ENCODE assay signal across 18 cellular contexts in the genomic region with DNA sequence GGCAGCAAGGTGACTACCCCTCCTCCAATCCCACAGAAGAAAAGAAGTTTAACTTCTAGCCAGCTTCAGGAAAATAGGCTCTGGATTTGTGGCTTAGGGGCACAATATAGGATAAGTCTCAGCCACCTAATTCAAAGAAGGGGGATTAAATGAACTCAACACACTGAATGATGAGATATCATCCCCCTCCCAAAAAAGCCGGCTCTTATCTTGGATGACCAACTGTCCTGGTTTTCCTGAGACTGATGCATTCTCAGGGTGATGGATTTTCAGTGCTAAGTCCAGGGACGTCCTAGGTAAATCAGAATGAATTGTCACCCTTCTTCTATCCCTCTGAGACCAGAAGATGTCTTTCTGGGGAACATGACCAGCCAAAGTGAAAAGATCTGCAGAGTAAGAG.
"Had no signal": no experiment of that assay in that cellular context is flagged by ENCODE, and none has a peak within 500 bp of the region (broad histone marks: within the 10 kb centered on the region; RNA-seq: fewer than 3 reads in every experiment).

No MANE protein-coding gene starts in this region.

- H3K27me3 ChIP-seq: neutrophil, pancreas, right lobe of liver had no signal

- H3K36me3 Mint-ChIP-seq: memory B cell, natural killer cell had no signal

- ATAC-seq: natural killer cell; pancreas; stimulated activated naive CD8-positive, alpha-beta T cell treated with anti-CD3 and anti-CD28 coated beads, Interleukin-15, amount 100 ng/mL, for 72 hours had no signal

- H3K27ac Mint-ChIP-seq: endodermal cell; natural killer cell; stimulated activated naive CD8-positive, alpha-beta T cell treated with anti-CD3 and anti-CD28 coated beads, Interleukin-15, amount 100 ng/mL, for 72 hours had no signal

- H3K9me3 Mint-ChIP-seq: endodermal cell, memory B cell, natural killer cell had no signal

- H3K4me3 Mint-ChIP-seq: endodermal cell; memory B cell; natural killer cell; stimulated activated naive CD8-positive, alpha-beta T cell treated with anti-CD3 and anti-CD28 coated beads, Interleukin-15, amount 100 ng/mL, for 72 hours had no signal

- H3K27ac ChIP-seq: neutrophil, pancreas, thoracic aorta had no signal

- H3K9me3 ChIP-seq: neutrophil, pancreas, right lobe of liver, thoracic aorta had no signal

- H3K4me3 ChIP-seq: pancreas, right lobe of liver, thoracic aorta had no signal

- DNase-seq: activated CD4-positive, alpha-beta T cell treated with anti-CD3 and anti-CD28 coated beads, Interleukin-2, amount 50 U/mL, for 1 hour; activated CD4-positive, CD25-positive, alpha-beta regulatory T cell treated with anti-CD3 and anti-CD28 coated beads, Interleukin-2, amount 50 U/mL, for 72 hours; activated CD8-positive, alpha-beta memory T cell treated with anti-CD3 and anti-CD28 coated beads for 24 hours; activated CD8-positive, alpha-beta memory T cell treated with anti-CD3 and anti-CD28 coated beads, Interleukin-2, amount 50 U/mL, for 48 hours; activated effector memory CD4-positive, alpha-beta T cell treated with Interleukin-2 at 50 U/mL for 16 hours; activated naive CD4-positive, alpha-beta T cell treated with anti-CD3 and anti-CD28 coated beads, Interleukin-2, amount 50 U/mL, for 16 hours; activated T-cell treated with anti-CD3 and anti-CD28 coated beads, Interleukin-2, amount 50 U/mL, for 48 hours; endodermal cell; foreskin melanocyte; natural killer cell; pancreas; small intestine; stimulated activated CD4-positive, alpha-beta T cell treated with anti-CD3 and anti-CD28 coated beads, Interleukin-4, amount 100 ng/mL, for 1 hour; stimulated activated naive CD8-positive, alpha-beta T cell treated with anti-CD3 and anti-CD28 coated beads, Interleukin-15, amount 100 ng/mL, for 72 hours had no signal

- H3K36me3 ChIP-seq: neutrophil, pancreas, right lobe of liver, thoracic aorta had no signal
